In the genomic region with DNA sequence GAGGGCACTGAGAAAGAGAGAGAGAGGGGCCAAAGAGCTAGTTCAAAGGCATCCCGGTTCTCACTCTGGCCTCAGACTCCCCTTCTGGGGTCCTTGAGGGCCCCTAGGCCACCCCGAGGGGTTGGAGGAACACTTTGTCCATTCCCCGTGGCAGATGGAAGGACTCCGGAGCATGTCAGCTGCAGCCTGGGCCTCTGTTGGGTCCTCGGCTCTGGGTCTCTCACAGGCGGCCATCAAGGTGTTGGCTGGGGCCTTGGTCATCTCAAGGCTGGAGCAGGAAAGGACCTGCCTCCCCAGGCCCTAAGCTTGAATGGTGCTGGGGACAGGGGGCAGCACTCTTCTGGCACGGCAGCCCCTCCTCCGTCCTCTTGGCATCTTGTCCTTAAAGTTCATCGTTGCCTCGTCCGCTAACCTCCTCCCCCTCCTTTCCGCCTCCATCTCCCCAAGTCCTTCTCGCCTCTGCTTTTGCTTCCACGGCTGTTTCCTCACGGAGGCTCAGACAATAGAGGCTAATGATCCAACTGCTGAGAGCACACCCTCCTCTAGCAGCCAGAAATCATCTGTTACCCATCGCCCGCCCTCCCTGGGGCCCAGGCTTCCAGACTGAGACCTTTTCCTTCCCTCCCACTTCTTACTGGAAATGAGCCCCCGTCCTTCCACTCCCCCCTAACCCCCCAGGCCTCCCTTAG, we compare ENCODE assay signal across 8 cellular contexts. TPM values are rescaled to one million over a fixed set of nuclear protein-coding genes. Genes with fewer than 3 reads are reported as not detected.
DNase-seq lines count a peak whose midpoint lies in the region; ATAC-seq and TF ChIP-seq lines count a peak whose summit lies in the region.

No MANE protein-coding gene starts in this region.

- H3K4me2 ChIP-seq in mammary epithelial cell (ENCODE audit: insufficient read depth, low read depth, low read length) = no peak overlapping the region

- TF ChIP-seq CTCF in mammary epithelial cell (conservative IDR thresholded peaks at IDR 0.05 in 1 of 2, IDR thresholded peaks at IDR 0.05 in 1 of 2; ENCODE audit: extremely low read depth in 1 of 2, insufficient read depth in 1 of 2, low read depth in 1 of 2, low read length in 2 of 2) = no peak
- no peak for TF ChIP-seq CTCF in thoracic aorta (IDR thresholded peaks at IDR 0.05)

- intact Hi-C loops in mammary epithelial cell (cut with micrococcal nuclease) = no loop called here

- no peaks in the 10 kb centered on the region for H3K9me3 Mint-ChIP-seq in T-helper 2 cell treated with Interferon-gamma antibody and Interleukin-4, amounts not matched to agents 5 μg/mL and 100 μg/mL, for 36 hours

- peak overlapping the region; percentile 87 for H3K27ac ChIP-seq in mammary epithelial cell (ENCODE audit: insufficient read depth, low read depth, low read length)
- peak overlapping the region in 1 of 2 donors; percentile 64 for H3K27ac ChIP-seq in thoracic aorta
- no peak overlapping the region for H3K27ac ChIP-seq in substantia nigra (ENCODE audit: low read depth, low read length, poor library complexity, severe bottlenecking)

- peak overlapping the region; percentile 15 for H3K9ac ChIP-seq in mammary epithelial cell (ENCODE audit: insufficient read depth, low read length)

- H3K4me3 ChIP-seq in mammary epithelial cell (replicated peaks in 1 of 3; ENCODE audit: insufficient read depth in 1 of 3, low read depth in 2 of 3, low read length in 3 of 3) (no peak overlapping the region), thoracic aorta (no peak overlapping the region)

- no peaks in the 10 kb centered on the region for H3K27me3 Mint-ChIP-seq in T-helper 2 cell treated with Interferon-gamma antibody and Interleukin-4, amounts not matched to agents 5 μg/mL and 100 μg/mL, for 36 hours (ENCODE audit: low read depth)

- DNase-seq in T-helper 2 cell treated with Interferon-gamma antibody and Interleukin-4, amounts not matched to agents 5 μg/mL and 100 μg/mL, for 36 hours (ENCODE audit: low spot score) = no peak
- no peak for DNase-seq in T-helper 2 cell
- DNase-seq in mammary epithelial cell = no peak
- peak; percentile 31 to 66 for DNase-seq in lung microvascular endothelial cell (ENCODE audit: low read depth in 2 of 2)
- no peak for DNase-seq in thoracic aorta (ENCODE audit: low spot score)
- no peak for DNase-seq in NCI-H2196 (lab: John Stamatoyannopoulos, UW; ENCODE audit: unreplicated experiment)
- DNase-seq in substantia nigra (lab: John Stamatoyannopoulos, UW) = no peak

- peaks cover 3% of the 10 kb centered on the region for H3K36me3 Mint-ChIP-seq in T-helper 2 cell treated with Interferon-gamma antibody and Interleukin-4, amounts not matched to agents 5 μg/mL and 100 μg/mL, for 36 hours (ENCODE audit: low read depth)

- in situ Hi-C loops in mammary epithelial cell (cut with MboI; ENCODE audit: low sequenced_read_pairs in 2 of 2) = no loop called here

- H3K9me3 ChIP-seq in mammary epithelial cell (replicated peaks; ENCODE audit: insufficient read depth, low read length) (no peaks in the 10 kb centered on the region), thoracic aorta (no peaks in the 10 kb centered on the region)

- H3K4me1 ChIP-seq in mammary epithelial cell (ENCODE audit: insufficient read depth, low read length) (peaks cover 61% of the 10 kb centered on the region), thoracic aorta (ENCODE audit: control insufficient read depth in 1 of 2, low read depth in 2 of 2) (peaks cover 0 to 23% of the 10 kb centered on the region in 2 donors)

- H2AFZ ChIP-seq in mammary epithelial cell (ENCODE audit: low read depth, low read length) = peak overlapping the region; percentile 2

- no peaks in the 10 kb centered on the region for H4K20me1 ChIP-seq in mammary epithelial cell (ENCODE audit: insufficient read depth, low read length)

- H3K27ac Mint-ChIP-seq in T-helper 2 cell treated with Interferon-gamma antibody and Interleukin-4, amounts not matched to agents 5 μg/mL and 100 μg/mL, for 36 hours = peak overlapping the region; percentile 83

- no peaks in the 10 kb centered on the region for H3K79me2 ChIP-seq in mammary epithelial cell (ENCODE audit: insufficient read depth, low read length)

- H3K36me3 ChIP-seq in mammary epithelial cell (ENCODE audit: insufficient read depth, low read length) (no peaks in the 10 kb centered on the region), thoracic aorta (no peaks in the 10 kb centered on the region)

- peaks cover 75% of the 10 kb centered on the region for H3K4me1 Mint-ChIP-seq in T-helper 2 cell treated with Interferon-gamma antibody and Interleukin-4, amounts not matched to agents 5 μg/mL and 100 μg/mL, for 36 hours (ENCODE audit: low read depth)

- ATAC-seq in thoracic aorta (ENCODE audit: insufficient number of reproducible peaks, low FRiP score, low read depth) (peak; percentile 14), HG02885 (IDR thresholded peaks at IDR 0.05; ENCODE audit: poor library complexity, unreplicated experiment) (no peak)

- BruUV-seq in mammary epithelial cell (replicated peaks; lab: Mats Ljungman, UMichigan) = no TSS peak

- 61% methylated on average over 9 of the region's 18 CpGs for WGBS in mammary epithelial cell (ENCODE audit: low coverage, missing lambda C conversion rate)

- H3K27me3 ChIP-seq in mammary epithelial cell (ENCODE audit: insufficient read depth, low read length) = no peaks in the 10 kb centered on the region
- H3K27me3 ChIP-seq in thoracic aorta (replicated peaks; ENCODE audit: insufficient read depth) = no peaks in the 10 kb centered on the region

- dilution Hi-C loops in mammary epithelial cell (cut with HindIII; ENCODE audit: low sequenced_read_pairs) = loop anchor here (5.0 kb wide), 1 partner anchor 225 kb away; no protein-coding TSS in a partner anchor

- CTCF ChIA-PET in mammary epithelial cell (lab: Charles Lee; ENCODE audit: low non-redundant PET) = no interaction called here

- H3K4me3 Mint-ChIP-seq in T-helper 2 cell treated with Interferon-gamma antibody and Interleukin-4, amounts not matched to agents 5 μg/mL and 100 μg/mL, for 36 hours = peak overlapping the region; percentile 81

RNA-seq across cellular contexts. Expression of a gene that starts 23.3 kb away (rescaled TPM):
- under 1 TPM in 1 of 2 donors, not detected in 1; 0.17 TPM for total RNA-seq in mammary epithelial cell
- polyA plus RNA-seq in mammary epithelial cell = 0.20 TPM
- not detected for polyA minus RNA-seq in mammary epithelial cell
- under 0.01 TPM in 1 of 2 replicates, not detected in the other for total RNA-seq in lung microvascular endothelial cell
- total RNA-seq in thoracic aorta = not detected

RNA-seq across cellular contexts. Expression of a gene that starts 40.6 kb away (rescaled TPM):
- total RNA-seq in mammary epithelial cell (100 to 1,000 TPM; 170 to 608 TPM), lung microvascular endothelial cell (not detected in 2 replicates), thoracic aorta (under 1 TPM; 0.14 to 0.78 TPM)
- 120 TPM for polyA plus RNA-seq in mammary epithelial cell
- polyA minus RNA-seq in mammary epithelial cell = 1,186 TPM

Comparison
In these comparisons a context has a peak if more than half of its experiments do, and no peak if none do; other contexts are left out.
1. DNase-seq: peak in lung microvascular endothelial cell (2 of 2); none in T-helper 2 cell treated with Interferon-gamma antibody and Interleukin-4, amounts not matched to agents 5 μg/mL and 100 μg/mL, for 36 hours (single experiment), T-helper 2 cell (0 of 5), mammary epithelial cell (single experiment), thoracic aorta (single experiment), NCI-H2196 (single experiment) and substantia nigra (0 of 49).
2. RNA of a gene that starts 40.6 kb away (total RNA-seq): 170 to 608 TPM in mammary epithelial cell; 0.14 to 0.78 TPM in thoracic aorta and not detected in lung microvascular endothelial cell; every median in the first group is over 10 times any median in the second.